Comparison of ENCODE assay signal across 8 cellular contexts in genomic region chr2:239267411-239267941, GRCh38.
DNase-seq lines count a peak whose midpoint lies in the region; ATAC-seq and TF ChIP-seq lines count a peak whose summit lies in the region.

No MANE protein-coding gene starts in this region.

- H3K36me3 ChIP-seq in BLaER1 (no peaks in the 10 kb centered on the region), WERI-Rb-1 (no peaks in the 10 kb centered on the region), mammary epithelial cell (ENCODE audit: insufficient read depth, low read length) (no peaks in the 10 kb centered on the region), lung (ENCODE audit: control insufficient read depth in 2 of 2, insufficient read depth in 2 of 2, low read length in 2 of 2) (no peaks in the 10 kb centered on the region)

- WGBS in mammary epithelial cell (ENCODE audit: low coverage, missing lambda C conversion rate), result 25% methylated on average over 9 of the region's 16 CpGs
- WGBS in lung, 2 donors, result 10 to 13% methylated on average over 16 of the region's 16 CpGs

- H3K9ac ChIP-seq in BLaER1 (peak overlapping the region; percentile 66), mammary epithelial cell (ENCODE audit: insufficient read depth, low read length) (no peak overlapping the region)

- H3K27me3 ChIP-seq in BLaER1, result no peaks in the 10 kb centered on the region
- H3K27me3 ChIP-seq in WERI-Rb-1 (ENCODE audit: insufficient read depth, low read depth, severe bottlenecking), result no peaks in the 10 kb centered on the region
- no peaks in the 10 kb centered on the region for H3K27me3 ChIP-seq in mammary epithelial cell (ENCODE audit: insufficient read depth, low read length)
- no peaks in the 10 kb centered on the region for H3K27me3 ChIP-seq in lung (ENCODE audit: control insufficient read depth, insufficient read depth)

- no TSS peak for BruUV-seq in mammary epithelial cell (replicated peaks; lab: Mats Ljungman, UMichigan)

- dilution Hi-C loops in mammary epithelial cell (cut with HindIII; ENCODE audit: low sequenced_read_pairs), result no loop called here

- ATAC-seq in GM21381 (IDR thresholded peaks at IDR 0.05; ENCODE audit: unreplicated experiment) (peak; percentile 95), lung (ENCODE audit: insufficient read depth, low FRiP score) (peak; percentile 93)

- H3K4me3 ChIP-seq in BLaER1 (peak overlapping the region; percentile 58), WERI-Rb-1 (ENCODE audit: low read depth, low read length) (no peak overlapping the region), mammary epithelial cell (replicated peaks in 1 of 3; ENCODE audit: insufficient read depth in 1 of 3, low read depth in 2 of 3, low read length in 3 of 3) (no peak overlapping the region), lung (no peak overlapping the region)

- H3K4me1 ChIP-seq in BLaER1, result peaks cover 97% of the 10 kb centered on the region
- H3K4me1 ChIP-seq in mammary epithelial cell (ENCODE audit: insufficient read depth, low read length), result peaks cover 20% of the 10 kb centered on the region
- H3K4me1 ChIP-seq in lung (ENCODE audit: control insufficient read depth in 2 of 2, insufficient read depth in 2 of 2, low read length in 2 of 2), result peaks cover 38 to 56% of the 10 kb centered on the region in 2 donors

- peaks cover 34% of the 10 kb centered on the region for H3K79me2 ChIP-seq in mammary epithelial cell (ENCODE audit: insufficient read depth, low read length)

- DNase-seq in HT1080 (ENCODE audit: low read depth), result peak; percentile 85
- no peak for DNase-seq in WERI-Rb-1
- peak; percentile 64 for DNase-seq in mammary epithelial cell
- peak; percentile 84 for DNase-seq in lung (ENCODE audit: low spot score)
- peak; percentile 84 to 87 for DNase-seq in stimulated activated CD8-positive, alpha-beta memory T cell treated with anti-CD3 and anti-CD28 coated beads, Interleukin-2, amount 100 ng/mL, for 1 hour (ENCODE audit: low read depth in 2 of 2)
- no peak for DNase-seq in NCI-H2196 (lab: John Stamatoyannopoulos, UW; ENCODE audit: unreplicated experiment)

- CTCF ChIA-PET in mammary epithelial cell (lab: Charles Lee; ENCODE audit: low non-redundant PET), result no interaction called here

- H3K4me2 ChIP-seq in BLaER1, result peak overlapping the region; percentile 99
- peak overlapping the region; percentile 66 for H3K4me2 ChIP-seq in mammary epithelial cell (ENCODE audit: insufficient read depth, low read depth, low read length)

- intact Hi-C loops in mammary epithelial cell (cut with micrococcal nuclease), result no loop called here

- no peak overlapping the region for H2AFZ ChIP-seq in mammary epithelial cell (ENCODE audit: low read depth, low read length)

- TF ChIP-seq CTCF in WERI-Rb-1 (IDR thresholded peaks at IDR 0.05; ENCODE audit: low read depth, low read length) (0 out of 2 replicates have a peak, but pooled peaks have one; percentile 12), mammary epithelial cell (conservative IDR thresholded peaks at IDR 0.05 in 1 of 2, IDR thresholded peaks at IDR 0.05 in 1 of 2; ENCODE audit: extremely low read depth in 1 of 2, insufficient read depth in 1 of 2, low read depth in 1 of 2, low read length in 2 of 2) (peak; percentile 22 to 58), lung (IDR thresholded peaks at IDR 0.05; ENCODE audit: control extremely low read depth, extremely low read depth) (peak; percentile 7)

- H3K27ac ChIP-seq in BLaER1 (peak overlapping the region; percentile 92), WERI-Rb-1 (no peak overlapping the region), mammary epithelial cell (ENCODE audit: insufficient read depth, low read depth, low read length) (peak overlapping the region; percentile 11), lung (ENCODE audit: low read depth in 1 of 2, low read length in 1 of 2) (peak overlapping the region; percentile 37 to 97)

- in situ Hi-C loops in mammary epithelial cell (cut with MboI; ENCODE audit: low sequenced_read_pairs in 2 of 2), result no loop called here

- peaks cover 97% of the 10 kb centered on the region for H4K20me1 ChIP-seq in BLaER1
- no peaks in the 10 kb centered on the region for H4K20me1 ChIP-seq in mammary epithelial cell (ENCODE audit: insufficient read depth, low read length)

- H3K9me3 ChIP-seq in BLaER1 (no peaks in the 10 kb centered on the region), WERI-Rb-1 (ENCODE audit: severe bottlenecking) (no peaks in the 10 kb centered on the region), mammary epithelial cell (replicated peaks; ENCODE audit: insufficient read depth, low read length) (no peaks in the 10 kb centered on the region), lung (ENCODE audit: control insufficient read depth in 2 of 2, insufficient read depth in 1 of 2, low read length in 1 of 2) (no peaks in the 10 kb centered on the region)

Comparison
In these comparisons a context has a peak if more than half of its experiments do, and no peak if none do; other contexts are left out.
1. DNase-seq: peak in HT1080 (single experiment), mammary epithelial cell (single experiment), lung (single experiment) and stimulated activated CD8-positive, alpha-beta memory T cell treated with anti-CD3 and anti-CD28 coated beads, Interleukin-2, amount 100 ng/mL, for 1 hour (2 of 2); none in WERI-Rb-1 (single experiment) and NCI-H2196 (single experiment).
2. Peak in every context shown above with its lines, with median percentiles within 50 percentile points of each other: CTCF ChIP-seq.